ENCODE assay signal across 24 cellular contexts in the genomic region with DNA sequence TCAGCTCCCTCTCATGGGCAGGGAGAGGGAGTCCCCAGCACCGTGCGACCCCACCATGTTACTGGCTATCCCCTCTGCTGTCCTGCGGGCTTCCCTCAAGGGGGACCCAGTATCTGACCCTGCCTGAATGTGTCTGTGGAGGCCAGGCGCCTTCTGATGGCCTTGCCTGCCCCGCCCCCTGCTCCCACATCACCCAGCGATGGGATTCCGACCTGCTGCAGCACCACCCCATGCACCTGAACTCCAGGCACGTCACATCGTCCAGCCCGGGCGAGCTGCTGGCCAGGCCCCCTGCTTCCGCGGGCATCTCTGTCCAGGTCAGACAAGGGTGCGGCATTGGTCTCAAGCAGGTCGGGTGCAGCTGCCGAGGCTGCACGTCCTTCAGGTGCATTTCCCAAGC.
"Had no signal": no experiment of that assay in that cellular context is flagged by ENCODE, and none has a peak within 500 bp of the region (broad histone marks: within the 10 kb centered on the region; RNA-seq: fewer than 3 reads in every experiment).

No MANE protein-coding gene starts in this region.

- H3K27me3 ChIP-seq: body of pancreas, gastroesophageal sphincter, neutrophil, ovary, testis, vagina had no signal

- H3K36me3 Mint-ChIP-seq: activated CD8-positive, alpha-beta memory T cell treated with anti-CD3 and anti-CD28 coated beads, Interleukin-2, amount 10 ng/mL, durations not matched to agents 7 days and 5 days; type B pancreatic cell had no signal

- H3K27me3 Mint-ChIP-seq: activated CD4-positive, alpha-beta T cell treated with anti-CD3 and anti-CD28 coated beads for 36 hours; activated CD8-positive, alpha-beta memory T cell treated with anti-CD3 and anti-CD28 coated beads, Interleukin-2, amount 10 ng/mL, durations not matched to agents 7 days and 5 days; activated naive CD4-positive, alpha-beta T cell treated with anti-CD3 and anti-CD28 coated beads, Interleukin-2, amount 50 U/mL, for 24 hours; effector memory CD8-positive, alpha-beta T cell; type B pancreatic cell had no signal

- H3K4me1 ChIP-seq: body of pancreas, gastroesophageal sphincter, psoas muscle, testis, vagina had no signal

- ATAC-seq: activated CD4-positive, alpha-beta T cell treated with anti-CD3 and anti-CD28 coated beads for 36 hours; activated CD8-positive, alpha-beta memory T cell treated with anti-CD3 and anti-CD28 coated beads, Interleukin-2, amount 10 ng/mL, durations not matched to agents 7 days and 5 days; activated CD8-positive, alpha-beta T cell treated with anti-CD3 and anti-CD28 coated beads, Interleukin-2, amount 10 ng/mL, durations not matched to agents 7 days and 5 days; body of pancreas; effector memory CD8-positive, alpha-beta T cell; gastroesophageal sphincter; left lobe of liver; psoas muscle; stimulated activated naive CD8-positive, alpha-beta T cell treated with anti-CD3 and anti-CD28 coated beads, Interleukin-15, Interleukin-2, amounts not matched to agents 100 U/mL and 50 U/mL, for 24 hours had no signal

- H3K4me3 ChIP-seq: body of pancreas, coronary artery, gastroesophageal sphincter, ovary, psoas muscle, testis, vagina had no signal

- DNase-seq: activated CD4-positive, alpha-beta T cell treated with anti-CD3 and anti-CD28 coated beads for 36 hours; activated CD4-positive, CD25-positive, alpha-beta regulatory T cell; activated CD8-positive, alpha-beta memory T cell treated with anti-CD3 and anti-CD28 coated beads, Interleukin-2, amount 10 ng/mL, durations not matched to agents 7 days and 5 days; activated CD8-positive, alpha-beta T cell treated with anti-CD3 and anti-CD28 coated beads, Interleukin-2, amount 10 ng/mL, durations not matched to agents 7 days and 5 days; activated T-cell treated with anti-CD3 and anti-CD28 coated beads, Interleukin-2, amount 50 U/mL, for 48 hours; anterior cingulate cortex; body of pancreas; cerebellar nuclear complex; effector memory CD8-positive, alpha-beta T cell; hippocampal formation; stimulated activated CD4-positive, alpha-beta T cell treated with anti-CD3 and anti-CD28 coated beads, Interleukin-2, amount 100 ng/mL, for 48 hours; stimulated activated naive CD8-positive, alpha-beta T cell treated with anti-CD3 and anti-CD28 coated beads, Interleukin-15, Interleukin-2, amounts not matched to agents 100 U/mL and 50 U/mL, for 24 hours; testis had no signal

- H3K4me1 Mint-ChIP-seq: activated CD4-positive, alpha-beta T cell treated with anti-CD3 and anti-CD28 coated beads for 36 hours; activated CD8-positive, alpha-beta memory T cell treated with anti-CD3 and anti-CD28 coated beads, Interleukin-2, amount 10 ng/mL, durations not matched to agents 7 days and 5 days; nephron had no signal

- H3K36me3 ChIP-seq: neutrophil, ovary had no signal

- H3K27ac Mint-ChIP-seq: activated CD4-positive, alpha-beta T cell treated with anti-CD3 and anti-CD28 coated beads for 36 hours; activated CD8-positive, alpha-beta memory T cell treated with anti-CD3 and anti-CD28 coated beads, Interleukin-2, amount 10 ng/mL, durations not matched to agents 7 days and 5 days; activated CD8-positive, alpha-beta T cell treated with anti-CD3 and anti-CD28 coated beads, Interleukin-2, amount 10 ng/mL, durations not matched to agents 7 days and 5 days; activated naive CD4-positive, alpha-beta T cell treated with anti-CD3 and anti-CD28 coated beads, Interleukin-2, amount 50 U/mL, for 24 hours; activated T-helper 2 cell treated with anti-CD3 and anti-CD28 coated beads, Interferon-gamma antibody, Interleukin-2, Interleukin-4, amounts not matched to agents 10 μg/mL and 5 μg/mL and 100 μg/mL, durations not matched to agents 14 hours and 24 hours and 36 hours; effector memory CD8-positive, alpha-beta T cell; nephron; type B pancreatic cell had no signal

- H3K4me3 Mint-ChIP-seq: activated CD4-positive, alpha-beta T cell treated with anti-CD3 and anti-CD28 coated beads for 36 hours; activated CD8-positive, alpha-beta memory T cell treated with anti-CD3 and anti-CD28 coated beads, Interleukin-2, amount 10 ng/mL, durations not matched to agents 7 days and 5 days; activated CD8-positive, alpha-beta T cell treated with anti-CD3 and anti-CD28 coated beads, Interleukin-2, amount 10 ng/mL, durations not matched to agents 7 days and 5 days; activated naive CD4-positive, alpha-beta T cell treated with anti-CD3 and anti-CD28 coated beads, Interleukin-2, amount 50 U/mL, for 24 hours; effector memory CD8-positive, alpha-beta T cell; nephron; type B pancreatic cell had no signal

- H3K9me3 Mint-ChIP-seq: activated naive CD4-positive, alpha-beta T cell treated with anti-CD3 and anti-CD28 coated beads, Interleukin-2, amount 50 U/mL, for 24 hours; activated T-helper 2 cell treated with anti-CD3 and anti-CD28 coated beads, Interferon-gamma antibody, Interleukin-2, Interleukin-4, amounts not matched to agents 10 μg/mL and 5 μg/mL and 100 μg/mL, durations not matched to agents 14 hours and 24 hours and 36 hours; effector memory CD8-positive, alpha-beta T cell; nephron; type B pancreatic cell had no signal

- H3K27ac ChIP-seq: body of pancreas, coronary artery, gastroesophageal sphincter, neutrophil, ovary, psoas muscle, testis, vagina had no signal

- H3K9me3 ChIP-seq: body of pancreas, gastroesophageal sphincter, neutrophil, ovary, psoas muscle, testis, vagina had no signal
